23 cellular contexts compared by ENCODE assay signal in the genomic region with DNA sequence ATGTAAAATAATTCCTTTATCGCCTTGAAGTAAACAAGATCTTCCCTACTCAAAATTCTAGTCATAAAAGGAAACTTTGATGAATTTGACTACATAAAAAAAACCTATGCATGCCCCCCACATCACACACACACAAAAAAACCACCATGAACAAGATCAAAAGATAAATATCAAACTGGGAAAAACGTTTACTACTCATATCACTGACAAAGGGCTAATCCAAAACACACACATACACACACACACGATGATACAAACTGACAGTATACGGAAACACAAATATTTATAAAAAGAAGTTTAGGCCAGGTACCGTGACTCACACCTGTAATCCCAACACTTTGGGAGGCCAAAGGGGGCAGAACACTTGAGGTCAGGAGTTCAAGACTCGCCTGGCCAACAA.
DNase-seq lines count a peak whose midpoint lies in the region; ATAC-seq and TF ChIP-seq lines count a peak whose summit lies in the region.
"Had no signal": no experiment of that assay in that cellular context is flagged by ENCODE, and none has a peak within 500 bp of the region (broad histone marks: within the 10 kb centered on the region; RNA-seq: fewer than 3 reads in every experiment).

No MANE protein-coding gene starts in this region.

- CTCF ChIA-PET in activated CD8-positive, alpha-beta T cell treated with anti-CD3 and anti-CD28 coated beads for 36 hours (lab: Charles Lee): no interaction called here
- CTCF ChIA-PET in activated CD8-positive, alpha-beta T cell treated with anti-CD3 and anti-CD28 coated beads, Interleukin-2, amount 10 ng/mL, durations not matched to agents 7 days and 5 days (lab: Charles Lee): no interaction called here
- CTCF ChIA-PET in activated naive CD4-positive, alpha-beta T cell treated with anti-CD3 and anti-CD28 coated beads for 36 hours (lab: Charles Lee): no interaction called here
- CTCF ChIA-PET in WTC11 (lab: Charles Lee): no interaction called here

- no peak overlapping the region for H3K4me3 Mint-ChIP-seq in activated CD8-positive, alpha-beta T cell treated with anti-CD3 and anti-CD28 coated beads for 36 hours
- H3K4me3 Mint-ChIP-seq in activated CD8-positive, alpha-beta T cell treated with anti-CD3 and anti-CD28 coated beads, Interleukin-2, amount 10 ng/mL, durations not matched to agents 7 days and 5 days: no peak overlapping the region
- no peak overlapping the region for H3K4me3 Mint-ChIP-seq in activated naive CD4-positive, alpha-beta T cell treated with anti-CD3 and anti-CD28 coated beads, Interleukin-2, amount 50 U/mL, for 24 hours
- H3K4me3 Mint-ChIP-seq in activated naive CD4-positive, alpha-beta T cell treated with anti-CD3 and anti-CD28 coated beads for 36 hours: no peak overlapping the region
- H3K4me3 Mint-ChIP-seq in stimulated activated naive CD8-positive, alpha-beta T cell treated with anti-CD3 and anti-CD28 coated beads, Interleukin-15, amount 100 ng/mL, for 72 hours: no peak overlapping the region
- H3K4me3 Mint-ChIP-seq in WTC11: no peak overlapping the region
- H3K4me3 Mint-ChIP-seq: CD14-positive monocyte; CD4-positive, alpha-beta T cell; CD8-positive, alpha-beta memory T cell had no signal

- no peak for DNase-seq in activated CD8-positive, alpha-beta T cell treated with anti-CD3 and anti-CD28 coated beads for 36 hours
- DNase-seq in activated CD8-positive, alpha-beta T cell treated with anti-CD3 and anti-CD28 coated beads, Interleukin-2, amount 10 ng/mL, durations not matched to agents 7 days and 5 days: no peak
- no peak for DNase-seq in activated naive CD4-positive, alpha-beta T cell treated with anti-CD3 and anti-CD28 coated beads for 36 hours
- no peak for DNase-seq in stimulated activated naive CD8-positive, alpha-beta T cell treated with anti-CD3 and anti-CD28 coated beads, Interleukin-15, Interleukin-2, amounts not matched to agents 100 U/mL and 50 U/mL, for 24 hours
- no peak for DNase-seq in stimulated activated naive CD8-positive, alpha-beta T cell treated with anti-CD3 and anti-CD28 coated beads, Interleukin-15, amount 100 ng/mL, for 72 hours
- DNase-seq in WTC11 (ENCODE audit: low spot score): no peak
- DNase-seq: 8988T; ACHN; AML-193; BE2C; CD4-positive, alpha-beta T cell; CD8-positive, alpha-beta memory T cell; DMS 273 treated with DMSO at 0.1 percent for 48 hours; DMS79; EL; GDM1; GM23248; H7; HCEC 1CT had no signal

- H3K27me3 Mint-ChIP-seq in activated CD8-positive, alpha-beta T cell treated with anti-CD3 and anti-CD28 coated beads for 36 hours: no peaks in the 10 kb centered on the region
- no peaks in the 10 kb centered on the region for H3K27me3 Mint-ChIP-seq in activated CD8-positive, alpha-beta T cell treated with anti-CD3 and anti-CD28 coated beads, Interleukin-2, amount 10 ng/mL, durations not matched to agents 7 days and 5 days (ENCODE audit: low read depth)
- H3K27me3 Mint-ChIP-seq in activated naive CD4-positive, alpha-beta T cell treated with anti-CD3 and anti-CD28 coated beads, Interleukin-2, amount 50 U/mL, for 24 hours: no peaks in the 10 kb centered on the region
- H3K27me3 Mint-ChIP-seq in activated naive CD4-positive, alpha-beta T cell treated with anti-CD3 and anti-CD28 coated beads for 36 hours (ENCODE audit: low read depth): no peaks in the 10 kb centered on the region
- H3K27me3 Mint-ChIP-seq in stimulated activated naive CD8-positive, alpha-beta T cell treated with anti-CD3 and anti-CD28 coated beads, Interleukin-15, amount 100 ng/mL, for 72 hours: no peaks in the 10 kb centered on the region
- no peaks in the 10 kb centered on the region for H3K27me3 Mint-ChIP-seq in WTC11 (ENCODE audit: low read depth)
- H3K27me3 Mint-ChIP-seq: CD4-positive, alpha-beta T cell; CD8-positive, alpha-beta memory T cell had no signal

- ATAC-seq in activated CD8-positive, alpha-beta T cell treated with anti-CD3 and anti-CD28 coated beads for 36 hours: no peak
- no peak for ATAC-seq in activated CD8-positive, alpha-beta T cell treated with anti-CD3 and anti-CD28 coated beads, Interleukin-2, amount 10 ng/mL, durations not matched to agents 7 days and 5 days
- peak; percentile 23 for ATAC-seq in stimulated activated naive CD8-positive, alpha-beta T cell treated with anti-CD3 and anti-CD28 coated beads, Interleukin-15, Interleukin-2, amounts not matched to agents 100 U/mL and 50 U/mL, for 24 hours
- no peak for ATAC-seq in stimulated activated naive CD8-positive, alpha-beta T cell treated with anti-CD3 and anti-CD28 coated beads, Interleukin-15, amount 100 ng/mL, for 72 hours
- no peak for ATAC-seq in WTC11
- ATAC-seq: A549, GM12878 had no signal

- H3K4me1 Mint-ChIP-seq in activated CD8-positive, alpha-beta T cell treated with anti-CD3 and anti-CD28 coated beads for 36 hours (ENCODE audit: low read depth): peaks cover 17% of the 10 kb centered on the region
- H3K4me1 Mint-ChIP-seq in activated CD8-positive, alpha-beta T cell treated with anti-CD3 and anti-CD28 coated beads, Interleukin-2, amount 10 ng/mL, durations not matched to agents 7 days and 5 days (ENCODE audit: low read depth): peaks cover 7% of the 10 kb centered on the region
- H3K4me1 Mint-ChIP-seq in activated naive CD4-positive, alpha-beta T cell treated with anti-CD3 and anti-CD28 coated beads, Interleukin-2, amount 50 U/mL, for 24 hours: peaks cover 22% of the 10 kb centered on the region
- H3K4me1 Mint-ChIP-seq in activated naive CD4-positive, alpha-beta T cell treated with anti-CD3 and anti-CD28 coated beads for 36 hours (ENCODE audit: low read depth): peaks cover 16% of the 10 kb centered on the region
- peaks cover 12% of the 10 kb centered on the region for H3K4me1 Mint-ChIP-seq in stimulated activated naive CD8-positive, alpha-beta T cell treated with anti-CD3 and anti-CD28 coated beads, Interleukin-15, amount 100 ng/mL, for 72 hours
- H3K4me1 Mint-ChIP-seq in WTC11: peaks cover 12% of the 10 kb centered on the region
- H3K4me1 Mint-ChIP-seq: CD14-positive monocyte had no signal

- intact Hi-C loops in activated CD8-positive, alpha-beta T cell treated with anti-CD3 and anti-CD28 coated beads for 36 hours (cut with micrococcal nuclease): no loop called here
- intact Hi-C loops in activated naive CD4-positive, alpha-beta T cell treated with anti-CD3 and anti-CD28 coated beads for 36 hours (cut with micrococcal nuclease): no loop called here

- no peak for TF ChIP-seq CTCF in activated CD8-positive, alpha-beta T cell treated with anti-CD3 and anti-CD28 coated beads for 36 hours (IDR thresholded peaks at IDR 0.05)
- no peak for TF ChIP-seq CTCF in WTC11 (IDR thresholded peaks at IDR 0.05)

- peaks cover 5% of the 10 kb centered on the region for H3K36me3 Mint-ChIP-seq in activated CD8-positive, alpha-beta T cell treated with anti-CD3 and anti-CD28 coated beads for 36 hours (ENCODE audit: low read depth)
- H3K36me3 Mint-ChIP-seq in activated CD8-positive, alpha-beta T cell treated with anti-CD3 and anti-CD28 coated beads, Interleukin-2, amount 10 ng/mL, durations not matched to agents 7 days and 5 days (ENCODE audit: low read depth): peaks cover 2% of the 10 kb centered on the region
- peaks cover 11% of the 10 kb centered on the region for H3K36me3 Mint-ChIP-seq in activated naive CD4-positive, alpha-beta T cell treated with anti-CD3 and anti-CD28 coated beads, Interleukin-2, amount 50 U/mL, for 24 hours
- peaks cover 2% of the 10 kb centered on the region for H3K36me3 Mint-ChIP-seq in activated naive CD4-positive, alpha-beta T cell treated with anti-CD3 and anti-CD28 coated beads for 36 hours (ENCODE audit: low read depth)
- peaks cover 23% of the 10 kb centered on the region for H3K36me3 Mint-ChIP-seq in WTC11

- peak overlapping the region; percentile 37 for H3K27ac Mint-ChIP-seq in activated CD8-positive, alpha-beta T cell treated with anti-CD3 and anti-CD28 coated beads for 36 hours
- H3K27ac Mint-ChIP-seq in activated CD8-positive, alpha-beta T cell treated with anti-CD3 and anti-CD28 coated beads, Interleukin-2, amount 10 ng/mL, durations not matched to agents 7 days and 5 days: no peak overlapping the region
- H3K27ac Mint-ChIP-seq in activated naive CD4-positive, alpha-beta T cell treated with anti-CD3 and anti-CD28 coated beads, Interleukin-2, amount 50 U/mL, for 24 hours: peak overlapping the region; percentile 5
- H3K27ac Mint-ChIP-seq in activated naive CD4-positive, alpha-beta T cell treated with anti-CD3 and anti-CD28 coated beads for 36 hours: no peak overlapping the region
- H3K27ac Mint-ChIP-seq in stimulated activated naive CD8-positive, alpha-beta T cell treated with anti-CD3 and anti-CD28 coated beads, Interleukin-15, amount 100 ng/mL, for 72 hours: no peak overlapping the region
- H3K27ac Mint-ChIP-seq in WTC11: no peak overlapping the region
- H3K27ac Mint-ChIP-seq: CD14-positive monocyte; CD4-positive, alpha-beta T cell had no signal

- POLR2A ChIA-PET in activated CD8-positive, alpha-beta T cell treated with anti-CD3 and anti-CD28 coated beads for 36 hours (lab: Charles Lee): no interaction called here
- POLR2A ChIA-PET in activated CD8-positive, alpha-beta T cell treated with anti-CD3 and anti-CD28 coated beads, Interleukin-2, amount 10 ng/mL, durations not matched to agents 7 days and 5 days (lab: Charles Lee): no interaction called here
- POLR2A ChIA-PET in WTC11 (lab: Charles Lee): no interaction called here

- no peaks in the 10 kb centered on the region for H3K9me3 Mint-ChIP-seq in activated CD8-positive, alpha-beta T cell treated with anti-CD3 and anti-CD28 coated beads for 36 hours
- H3K9me3 Mint-ChIP-seq in activated CD8-positive, alpha-beta T cell treated with anti-CD3 and anti-CD28 coated beads, Interleukin-2, amount 10 ng/mL, durations not matched to agents 7 days and 5 days (ENCODE audit: insufficient read depth): no peaks in the 10 kb centered on the region
- H3K9me3 Mint-ChIP-seq in activated naive CD4-positive, alpha-beta T cell treated with anti-CD3 and anti-CD28 coated beads, Interleukin-2, amount 50 U/mL, for 24 hours: no peaks in the 10 kb centered on the region
- H3K9me3 Mint-ChIP-seq in activated naive CD4-positive, alpha-beta T cell treated with anti-CD3 and anti-CD28 coated beads for 36 hours: no peaks in the 10 kb centered on the region
- no peaks in the 10 kb centered on the region for H3K9me3 Mint-ChIP-seq in stimulated activated naive CD8-positive, alpha-beta T cell treated with anti-CD3 and anti-CD28 coated beads, Interleukin-15, amount 100 ng/mL, for 72 hours
- no peaks in the 10 kb centered on the region for H3K9me3 Mint-ChIP-seq in WTC11
- H3K9me3 Mint-ChIP-seq: CD4-positive, alpha-beta T cell; CD8-positive, alpha-beta memory T cell had no signal

TF ChIP-seq in WTC11, 78 proteins besides CTCF, POLR2A, EP300 and RAD21:
- TF ChIP-seq SOX15 (CRISPR knock-in tag; IDR thresholded peaks at IDR 0.05): no peak
- no peak for TF ChIP-seq FOXK1 (CRISPR knock-in tag; IDR thresholded peaks at IDR 0.05)
- no peak for TF ChIP-seq NFE2L1 (CRISPR knock-in tag; IDR thresholded peaks at IDR 0.05)
- no peak for TF ChIP-seq CREB1 (CRISPR knock-in tag; IDR thresholded peaks at IDR 0.05)
- no peak for TF ChIP-seq ZNF317 (CRISPR knock-in tag; IDR thresholded peaks at IDR 0.05; ENCODE audit: borderline replicate concordance, low read depth)
- no peak for TF ChIP-seq EMX1 (CRISPR knock-in tag; IDR thresholded peaks at IDR 0.05)

Comparison
In these comparisons a context has a peak if more than half of its experiments do, and no peak if none do; other contexts are left out.
1. H3K27ac Mint-ChIP-seq: peak in activated CD8-positive, alpha-beta T cell treated with anti-CD3 and anti-CD28 coated beads for 36 hours (single experiment) and activated naive CD4-positive, alpha-beta T cell treated with anti-CD3 and anti-CD28 coated beads, Interleukin-2, amount 50 U/mL, for 24 hours (single experiment); none in activated CD8-positive, alpha-beta T cell treated with anti-CD3 and anti-CD28 coated beads, Interleukin-2, amount 10 ng/mL, durations not matched to agents 7 days and 5 days (single experiment), activated naive CD4-positive, alpha-beta T cell treated with anti-CD3 and anti-CD28 coated beads for 36 hours (single experiment), stimulated activated naive CD8-positive, alpha-beta T cell treated with anti-CD3 and anti-CD28 coated beads, Interleukin-15, amount 100 ng/mL, for 72 hours (0 of 2) and WTC11 (single experiment).